In the genomic region with DNA sequence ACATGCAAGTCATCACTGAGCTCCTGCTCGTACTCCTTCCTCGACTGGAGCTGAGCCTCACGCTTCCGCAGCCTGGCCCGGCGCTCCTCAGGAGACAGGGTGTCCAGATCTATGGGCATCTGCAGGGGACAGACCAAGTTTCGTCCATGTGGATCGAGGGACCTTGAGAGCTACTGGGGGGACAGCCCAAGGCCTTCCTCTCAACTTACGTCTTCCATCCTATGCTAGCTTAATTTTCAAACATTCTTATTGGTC, we compare ENCODE assay signal across 13 cellular contexts.
"Had no signal": no experiment of that assay in that cellular context is flagged by ENCODE, and none has a peak within 500 bp of the region (broad histone marks: within the 10 kb centered on the region; RNA-seq: fewer than 3 reads in every experiment).

No MANE protein-coding gene starts in this region.

- H3K9me3 ChIP-seq: neutrophil, uterus had no signal

- H3K27me3 ChIP-seq: brain microvascular endothelial cell, neutrophil, uterus had no signal

- H3K27me3 Mint-ChIP-seq: activated naive CD4-positive, alpha-beta T cell treated with anti-CD3 and anti-CD28 coated beads, Interleukin-2, amount 50 U/mL, for 24 hours had no signal

- H3K27ac Mint-ChIP-seq: activated T-helper 2 cell treated with anti-CD3 and anti-CD28 coated beads, Interferon-gamma antibody, Interleukin-2, Interleukin-4, amounts not matched to agents 10 μg/mL and 5 μg/mL and 100 μg/mL, durations not matched to agents 14 hours and 24 hours and 36 hours; stimulated activated effector memory CD8-positive, alpha-beta T cell treated with anti-CD3 and anti-CD28 coated beads, Interleukin-12 subunit alpha, Interleukin-12 subunit beta, amount 100 ng/mL, for 72 hours had no signal

- H3K36me3 Mint-ChIP-seq: activated naive CD4-positive, alpha-beta T cell treated with anti-CD3 and anti-CD28 coated beads, Interleukin-2, amount 50 U/mL, for 24 hours had no signal

- DNase-seq: activated CD4-positive, alpha-beta T cell treated with anti-CD3 and anti-CD28 coated beads for 48 hours; brain microvascular endothelial cell; effector CD8-positive, alpha-beta T cell; foreskin melanocyte; head of caudate nucleus; stimulated activated CD4-positive, alpha-beta T cell treated with anti-CD3 and anti-CD28 coated beads, Interleukin-12 subunit alpha, Interleukin-12 subunit beta, amount 100 ng/mL, for 4 hours; uterus had no signal

- H3K27ac ChIP-seq: brain microvascular endothelial cell, epithelial cell of prostate, neutrophil, SK-N-MC, uterus had no signal

- H3K9me3 Mint-ChIP-seq: activated naive CD4-positive, alpha-beta T cell treated with anti-CD3 and anti-CD28 coated beads, Interleukin-2, amount 50 U/mL, for 24 hours; activated T-helper 2 cell treated with anti-CD3 and anti-CD28 coated beads, Interferon-gamma antibody, Interleukin-2, Interleukin-4, amounts not matched to agents 10 μg/mL and 5 μg/mL and 100 μg/mL, durations not matched to agents 14 hours and 24 hours and 36 hours; stimulated activated effector memory CD8-positive, alpha-beta T cell treated with anti-CD3 and anti-CD28 coated beads, Interleukin-12 subunit alpha, Interleukin-12 subunit beta, amount 100 ng/mL, for 72 hours had no signal

- ATAC-seq: stimulated activated effector memory CD8-positive, alpha-beta T cell treated with anti-CD3 and anti-CD28 coated beads, Interleukin-12 subunit alpha, Interleukin-12 subunit beta, amount 100 ng/mL, for 72 hours had no signal

- H3K4me3 ChIP-seq: SK-N-MC, uterus had no signal

- H3K36me3 ChIP-seq: uterus had no signal
